Comparison of ENCODE assay signal across 30 cellular contexts in the genomic region with DNA sequence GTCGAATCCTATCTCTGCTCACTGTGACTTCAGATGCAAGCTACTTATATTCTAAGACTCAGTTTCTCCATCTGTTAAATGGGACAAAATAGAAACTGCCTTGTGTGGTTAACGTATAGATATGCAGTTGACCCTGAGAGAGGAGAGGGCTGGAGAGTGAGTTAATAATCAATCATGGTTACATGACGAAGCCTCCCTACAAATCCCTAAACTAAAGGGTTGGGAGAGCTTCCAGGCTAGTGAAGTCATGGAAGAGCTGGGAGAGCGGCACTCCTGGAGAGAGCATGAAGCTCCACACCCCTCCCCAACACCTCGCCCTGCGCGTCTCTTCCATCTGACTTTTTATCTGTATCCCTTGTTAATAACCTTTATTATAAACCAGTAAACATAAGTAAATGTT.
"Had no signal": no experiment of that assay in that cellular context is flagged by ENCODE, and none has a peak within 500 bp of the region (broad histone marks: within the 10 kb centered on the region; RNA-seq: fewer than 3 reads in every experiment).

No MANE protein-coding gene starts in this region.

- H3K9me3 ChIP-seq: adrenal gland, body of pancreas, colonic mucosa, esophagus squamous epithelium had no signal

- DNase-seq: activated CD4-positive, alpha-beta memory T cell treated with anti-CD3 and anti-CD28 coated beads for 36 hours; activated CD4-positive, alpha-beta T cell treated with anti-CD3 and anti-CD28 coated beads for 36 hours; activated CD4-positive, alpha-beta T cell treated with anti-CD3 and anti-CD28 coated beads, Interleukin-2, amount 10 ng/mL, durations not matched to agents 24 days and 14 days; activated CD4-positive, CD25-positive, alpha-beta regulatory T cell; activated CD4-positive, CD25-positive, alpha-beta regulatory T cell treated with anti-CD3 and anti-CD28 coated beads, Interleukin-2, amount 50 U/mL, for 72 hours; activated CD8-positive, alpha-beta memory T cell treated with anti-CD3 and anti-CD28 coated beads, Interleukin-2, amount 10 ng/mL, durations not matched to agents 7 days and 5 days; activated CD8-positive, alpha-beta memory T cell treated with anti-CD3 and anti-CD28 coated beads, Interleukin-2, amount 50 U/mL, for 4 hours; activated CD8-positive, alpha-beta T cell treated with anti-CD3 and anti-CD28 coated beads, Interleukin-2, amount 10 ng/mL, durations not matched to agents 7 days and 5 days; activated effector memory CD4-positive, alpha-beta T cell treated with anti-CD3 and anti-CD28 coated beads, Interleukin-2, amount 50 U/mL, for 16 hours; activated naive CD4-positive, alpha-beta T cell treated with anti-CD3 and anti-CD28 coated beads for 36 hours; activated naive CD8-positive, alpha-beta T cell treated with anti-CD3 and anti-CD28 coated beads for 36 hours; activated naive CD8-positive, alpha-beta T cell treated with anti-CD3 and anti-CD28 coated beads, Interleukin-2, amount 50 U/mL, for 24 hours; activated T-cell treated with anti-CD3 and anti-CD28 coated beads, Interleukin-2, amount 50 U/mL, for 1 hour; activated T-cell treated with anti-CD3 and anti-CD28 coated beads, Interleukin-2, amount 50 U/mL, for 48 hours; adrenal gland; amygdala; aorta; body of pancreas; central memory CD4-positive, alpha-beta T cell; cerebellar nuclear complex; colonic mucosa; effector CD8-positive, alpha-beta T cell; esophagus squamous epithelium; glutamatergic neuron; heart left ventricle; T-helper 2 cell had no signal

- H3K36me3 ChIP-seq: adrenal gland, colonic mucosa, esophagus squamous epithelium, heart left ventricle had no signal

- H3K27me3 ChIP-seq: adrenal gland, body of pancreas, colonic mucosa, esophagus squamous epithelium had no signal

- H3K4me1 ChIP-seq: adrenal gland, body of pancreas, colonic mucosa, esophagus squamous epithelium, heart left ventricle had no signal

- H3K4me3 ChIP-seq: adrenal gland, body of pancreas, colonic mucosa, esophagus squamous epithelium, heart left ventricle had no signal

- FAIRE-seq: endometrium, endothelial cell of umbilical vein, frontal cortex had no signal

- H3K27ac ChIP-seq: adrenal gland, body of pancreas, colonic mucosa, epithelial cell of prostate, esophagus squamous epithelium, heart left ventricle had no signal
